In genomic region chr7:128947854-128948253, GRCh38 we compare ENCODE assay signal across 25 cellular contexts. TPM values are rescaled to one million over a fixed set of nuclear protein-coding genes. Genes with fewer than 3 reads are reported as not detected.
A peak's percentile ranks its signal among the peaks of the same experiment; 100 is the strongest.
DNase-seq lines count a peak whose midpoint lies in the region; ATAC-seq and TF ChIP-seq lines count a peak whose summit lies in the region.
"Had no signal": no experiment of that assay in that cellular context is flagged by ENCODE, and none has a peak within 500 bp of the region (broad histone marks: within the 10 kb centered on the region; RNA-seq: fewer than 3 reads in every experiment).

No MANE protein-coding gene starts in this region.

- H3K4me1 ChIP-seq in HEK293 (ENCODE audit: control insufficient read depth, insufficient read depth, low read length) (no peaks in the 10 kb centered on the region), neural progenitor cell (no peaks in the 10 kb centered on the region)
- H3K4me1 ChIP-seq: BE2C, stomach had no signal

- DNase-seq in Daoy (ENCODE audit: low read depth) (peak; percentile 70), activated B cell treated with CpG ODN at 0.5 μM for 24 hours (no peak), neural progenitor cell (ENCODE audit: low spot score) (no peak), chondrocyte (ENCODE audit: low spot score) (no peak), glomerular visceral epithelial cell (ENCODE audit: extremely low spot score) (no peak)
- DNase-seq in activated CD4-positive, alpha-beta T cell treated with anti-CD3 and anti-CD28 coated beads, Interleukin-2, amount 10 ng/mL, durations not matched to agents 24 days and 14 days = no peak
- DNase-seq: activated CD4-positive, alpha-beta T cell treated with anti-CD3 and anti-CD28 coated beads, Interleukin-2, amount 50 U/mL, for 48 hours; activated naive CD4-positive, alpha-beta T cell treated with anti-CD3 and anti-CD28 coated beads, Interleukin-2, amount 50 U/mL, for 16 hours; HFFc6; KG1; naive thymus-derived CD4-positive, alpha-beta T cell; NCI-H1105; NCI-H2081; stimulated activated CD4-positive, alpha-beta T cell treated with anti-CD3 and anti-CD28 coated beads, Interleukin-2, amount 100 ng/mL, for 24 hours; stomach; T-cell had no signal

- ATAC-seq in activated B cell treated with CpG ODN at 0.5 μM for 24 hours (ENCODE audit: low read depth) (no peak), HG03135 (IDR thresholded peaks at IDR 0.05; ENCODE audit: unreplicated experiment) (no peak)
- ATAC-seq: T-cell had no signal

- H3K4me2 ChIP-seq in neural progenitor cell = no peak overlapping the region
- H3K4me2 ChIP-seq: hepatocyte had no signal

- peaks cover 90% of the 10 kb centered on the region for H3K36me3 Mint-ChIP-seq in activated B cell treated with CpG ODN at 0.5 μM for 24 hours (ENCODE audit: low read depth)
- peaks cover 13% of the 10 kb centered on the region for H3K36me3 Mint-ChIP-seq in neural progenitor cell
- no peaks in the 10 kb centered on the region for H3K36me3 Mint-ChIP-seq in chondrocyte (ENCODE audit: low read depth)
- H3K36me3 Mint-ChIP-seq in activated CD4-positive, alpha-beta T cell treated with anti-CD3 and anti-CD28 coated beads, Interleukin-2, amount 10 ng/mL, durations not matched to agents 24 days and 14 days (ENCODE audit: low read depth) = peaks cover 23% of the 10 kb centered on the region

- peak overlapping the region; percentile 46 for H3K27ac Mint-ChIP-seq in activated B cell treated with CpG ODN at 0.5 μM for 24 hours
- H3K27ac Mint-ChIP-seq in neural progenitor cell = peak overlapping the region; percentile 53
- no peak overlapping the region for H3K27ac Mint-ChIP-seq in chondrocyte (ENCODE audit: unreplicated experiment)
- H3K27ac Mint-ChIP-seq in activated CD4-positive, alpha-beta T cell treated with anti-CD3 and anti-CD28 coated beads, Interleukin-2, amount 10 ng/mL, durations not matched to agents 24 days and 14 days = no peak overlapping the region
- H3K27ac Mint-ChIP-seq: endodermal cell, HFFc6, T-cell had no signal

- H3K9me3 Mint-ChIP-seq in activated B cell treated with CpG ODN at 0.5 μM for 24 hours = no peaks in the 10 kb centered on the region
- H3K9me3 Mint-ChIP-seq in neural progenitor cell = no peaks in the 10 kb centered on the region
- no peaks in the 10 kb centered on the region for H3K9me3 Mint-ChIP-seq in chondrocyte (ENCODE audit: low read depth)
- no peaks in the 10 kb centered on the region for H3K9me3 Mint-ChIP-seq in activated CD4-positive, alpha-beta T cell treated with anti-CD3 and anti-CD28 coated beads, Interleukin-2, amount 10 ng/mL, durations not matched to agents 24 days and 14 days
- H3K9me3 Mint-ChIP-seq: endodermal cell; HFFc6; naive thymus-derived CD4-positive, alpha-beta T cell; T-cell had no signal

- CTCF ChIA-PET in HEK293 (lab: Yijun Ruan, JAX) = interaction anchor here (0.5 to 0.6 kb wide), 3 partner anchors 18 to 225 kb away, joined by 3 read pairs; no protein-coding TSS in a partner anchor
- CTCF ChIA-PET in activated B cell treated with CpG ODN at 0.5 μM for 24 hours (lab: Charles Lee) = interaction anchor here (1.1 kb wide), 2 partner anchors 10 to 47 kb away, joined by 3 read pairs; partner anchors contain the start of gene IRF5

- peaks cover 29% of the 10 kb centered on the region for H3K4me1 Mint-ChIP-seq in activated B cell treated with CpG ODN at 0.5 μM for 24 hours
- H3K4me1 Mint-ChIP-seq in neural progenitor cell = no peaks in the 10 kb centered on the region
- H3K4me1 Mint-ChIP-seq in chondrocyte (ENCODE audit: low read depth) = no peaks in the 10 kb centered on the region
- H3K4me1 Mint-ChIP-seq in activated CD4-positive, alpha-beta T cell treated with anti-CD3 and anti-CD28 coated beads, Interleukin-2, amount 10 ng/mL, durations not matched to agents 24 days and 14 days = no peaks in the 10 kb centered on the region
- H3K4me1 Mint-ChIP-seq: naive thymus-derived CD4-positive, alpha-beta T cell; T-cell had no signal

- no peak for TF ChIP-seq CTCF in HEK293 (tag by site-specific recombination; IDR thresholded peaks at IDR 0.05)
- TF ChIP-seq CTCF in activated B cell treated with CpG ODN at 0.5 μM for 24 hours (IDR thresholded peaks at IDR 0.05) = no peak
- no peak for TF ChIP-seq CTCF in neural progenitor cell (IDR thresholded peaks at IDR 0.05)
- no peak for TF ChIP-seq CTCF in chondrocyte (IDR thresholded peaks at IDR 0.05)

- H4K20me1 ChIP-seq in neural progenitor cell (ENCODE audit: low read depth) = no peaks in the 10 kb centered on the region

- intact Hi-C loops in activated B cell treated with CpG ODN at 0.5 μM for 24 hours (cut with micrococcal nuclease) = loop anchor here (1.0 kb wide), 1 partner anchor 44 kb away; no protein-coding TSS in a partner anchor
- intact Hi-C loops in activated CD4-positive, alpha-beta T cell treated with anti-CD3 and anti-CD28 coated beads, Interleukin-2, amount 10 ng/mL, durations not matched to agents 24 days and 14 days (cut with micrococcal nuclease) = no loop called here

- peaks cover 0 to 10% of the 10 kb centered on the region in 2 experiments; a peak in 2 of 3 replicates for H3K36me3 ChIP-seq in HEK293 (ENCODE audit: control insufficient read depth in 2 of 2, insufficient read depth in 1 of 2, low read length in 2 of 2)
- no peaks in the 10 kb centered on the region for H3K36me3 ChIP-seq in neural progenitor cell

- H3K4me3 ChIP-seq in HEK293 (ENCODE audit: low read depth, low read length) (no peak overlapping the region), neural progenitor cell (no peak overlapping the region)
- H3K4me3 ChIP-seq: hepatocyte, lung, stomach, upper lobe of left lung had no signal

- no peak overlapping the region for H3K4me3 Mint-ChIP-seq in activated B cell treated with CpG ODN at 0.5 μM for 24 hours
- no peak overlapping the region for H3K4me3 Mint-ChIP-seq in neural progenitor cell
- no peak overlapping the region for H3K4me3 Mint-ChIP-seq in chondrocyte (ENCODE audit: unreplicated experiment)
- H3K4me3 Mint-ChIP-seq in activated CD4-positive, alpha-beta T cell treated with anti-CD3 and anti-CD28 coated beads, Interleukin-2, amount 10 ng/mL, durations not matched to agents 24 days and 14 days = no peak overlapping the region
- H3K4me3 Mint-ChIP-seq: endodermal cell; HFFc6; naive thymus-derived CD4-positive, alpha-beta T cell; T-cell had no signal

- H2AFZ ChIP-seq in neural progenitor cell (replicated peaks) = no peak overlapping the region
- H2AFZ ChIP-seq: hepatocyte, parathyroid adenoma had no signal

- POLR2A ChIA-PET in HEK293 (lab: Yijun Ruan, JAX) (no interaction called here), activated B cell treated with CpG ODN at 0.5 μM for 24 hours (lab: Charles Lee) (interaction anchor here (1.1 to 3.0 kb wide), 5 partner anchors 8 to 32 kb away, joined by 3 to 12 read pairs (median 7); no protein-coding TSS in a partner anchor)

- no peaks in the 10 kb centered on the region for H3K27me3 ChIP-seq in neural progenitor cell
- H3K27me3 ChIP-seq: BE2C, hepatocyte, stomach, upper lobe of left lung had no signal

- no peak overlapping the region for H3K9ac ChIP-seq in neural progenitor cell
- H3K9ac ChIP-seq: parathyroid adenoma had no signal

- H3F3A ChIP-seq in neural progenitor cell (ENCODE audit: low read depth) = peaks cover 4% of the 10 kb centered on the region

- H3K9me3 ChIP-seq in HEK293 (ENCODE audit: control insufficient read depth, insufficient read depth, low read depth, low read length) = no peaks in the 10 kb centered on the region
- H3K9me3 ChIP-seq in neural progenitor cell (ENCODE audit: low read depth) = no peaks in the 10 kb centered on the region
- H3K9me3 ChIP-seq: BE2C, stomach, upper lobe of left lung had no signal

- H3K27ac ChIP-seq in HEK293 (ENCODE audit: extremely low read depth, low read depth, low read length) = no peak overlapping the region
- no peak overlapping the region for H3K27ac ChIP-seq in neural progenitor cell
- H3K27ac ChIP-seq: hepatocyte, parathyroid adenoma, stomach, upper lobe of left lung had no signal

- H3K27me3 Mint-ChIP-seq in activated B cell treated with CpG ODN at 0.5 μM for 24 hours (no peaks in the 10 kb centered on the region), neural progenitor cell (ENCODE audit: insufficient read depth, low read depth) (peaks cover 13% of the 10 kb centered on the region), chondrocyte (ENCODE audit: low read depth) (peaks cover 2% of the 10 kb centered on the region)
- no peaks in the 10 kb centered on the region for H3K27me3 Mint-ChIP-seq in activated CD4-positive, alpha-beta T cell treated with anti-CD3 and anti-CD28 coated beads, Interleukin-2, amount 10 ng/mL, durations not matched to agents 24 days and 14 days
- H3K27me3 Mint-ChIP-seq: naive thymus-derived CD4-positive, alpha-beta T cell; T-cell had no signal

- no peaks in the 10 kb centered on the region for H3K79me2 ChIP-seq in neural progenitor cell (ENCODE audit: low read depth)
- H3K79me2 ChIP-seq: hepatocyte, parathyroid adenoma had no signal

TF ChIP-seq in HEK293, 187 proteins besides CTCF, POLR2A, EP300 and RAD21:
- TF ChIP-seq MZF1 (tag by site-specific recombination; IDR thresholded peaks at IDR 0.05; ENCODE audit: borderline replicate concordance) (no peak), ZNF600 (tag by site-specific recombination; IDR thresholded peaks at IDR 0.05) (peak; percentile 58)

RNA-seq across cellular contexts. Expression of gene IRF5, which starts 10.1 kb away (rescaled TPM):
- total RNA-seq in Daoy (2014; rRNA removed; shearing (Covaris generic)) = 0.60 and 2.2 TPM in 2 replicates
- total RNA-seq in activated B cell treated with CpG ODN at 0.5 μM for 24 hours (145 and 164 TPM in 2 replicates), neural progenitor cell (ENCODE audit: low replicate concordance) (0.22 and 0.28 TPM in 2 replicates), chondrocyte (0.26 to 0.53 TPM (median 0.37 TPM) in 3 replicates)
- total RNA-seq in activated CD4-positive, alpha-beta T cell treated with anti-CD3 and anti-CD28 coated beads, Interleukin-2, amount 10 ng/mL, durations not matched to agents 24 days and 14 days = 16.2 and 18.6 TPM in 2 replicates

RNA-seq across cellular contexts. Expression of gene KCP, which starts 37.3 kb away (rescaled TPM):
- 0.06 and 0.48 TPM in 2 replicates for total RNA-seq in Daoy (2014; rRNA removed; shearing (Covaris generic))
- total RNA-seq in activated B cell treated with CpG ODN at 0.5 μM for 24 hours (4.1 and 4.4 TPM in 2 replicates), neural progenitor cell (ENCODE audit: low replicate concordance) (0.06 and 3.5 TPM in 2 replicates), chondrocyte (1.3 to 1.5 TPM in 2 of 3 replicates, not detected in the other)
- 0.09 and 0.17 TPM in 2 replicates for total RNA-seq in activated CD4-positive, alpha-beta T cell treated with anti-CD3 and anti-CD28 coated beads, Interleukin-2, amount 10 ng/mL, durations not matched to agents 24 days and 14 days
- total RNA-seq: NCI-H460 had no signal

Comparison
In these comparisons a context has a peak if more than half of its experiments do, and no peak if none do; other contexts are left out.
1. H3K27ac Mint-ChIP-seq: peak in activated B cell treated with CpG ODN at 0.5 μM for 24 hours (single experiment) and neural progenitor cell (single experiment); none in chondrocyte (single experiment) and activated CD4-positive, alpha-beta T cell treated with anti-CD3 and anti-CD28 coated beads, Interleukin-2, amount 10 ng/mL, durations not matched to agents 24 days and 14 days (single experiment).